1 cellular context compared by ENCODE assay signal in the genomic region with DNA sequence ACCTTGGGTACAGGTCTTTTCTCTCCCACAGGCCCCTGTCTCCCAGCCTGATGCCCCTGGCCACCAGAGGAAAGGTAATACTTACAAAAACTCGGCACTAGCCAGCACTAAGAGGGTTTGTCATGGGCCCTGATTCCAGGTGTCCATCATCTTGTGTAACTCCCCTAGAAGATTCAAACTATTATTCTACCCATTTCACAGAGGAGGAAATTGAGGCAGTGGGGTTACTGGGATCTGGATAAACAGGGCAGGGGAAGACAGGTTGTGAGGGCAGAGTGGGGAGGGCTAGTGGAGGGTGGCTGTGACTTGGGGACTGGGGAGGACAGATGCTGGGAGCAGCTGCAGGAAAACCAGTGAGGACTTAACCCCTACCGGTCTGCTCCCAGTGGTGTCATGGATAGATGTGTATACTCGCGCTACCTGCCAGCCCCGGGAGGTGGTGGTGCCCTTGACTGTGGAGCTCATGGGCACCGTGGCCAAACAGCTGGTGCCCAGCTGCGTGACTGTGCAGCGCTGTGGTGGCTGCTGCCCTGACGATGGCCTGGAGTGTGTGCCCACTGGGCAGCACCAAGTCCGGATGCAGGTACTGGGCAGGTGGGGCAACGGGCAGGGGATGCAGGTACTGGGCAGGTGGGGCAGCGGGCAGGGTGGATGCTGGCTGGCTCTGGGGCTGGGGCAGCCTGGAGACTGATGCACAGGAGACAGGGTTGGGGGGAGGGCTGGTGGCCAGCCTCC.
TF ChIP-seq lines count a peak whose summit lies in the region.

No MANE protein-coding gene starts in this region.

TF ChIP-seq in WTC11, 78 proteins besides CTCF, POLR2A, EP300 and RAD21 (continued from another document):
- TF ChIP-seq, protein P1, sequence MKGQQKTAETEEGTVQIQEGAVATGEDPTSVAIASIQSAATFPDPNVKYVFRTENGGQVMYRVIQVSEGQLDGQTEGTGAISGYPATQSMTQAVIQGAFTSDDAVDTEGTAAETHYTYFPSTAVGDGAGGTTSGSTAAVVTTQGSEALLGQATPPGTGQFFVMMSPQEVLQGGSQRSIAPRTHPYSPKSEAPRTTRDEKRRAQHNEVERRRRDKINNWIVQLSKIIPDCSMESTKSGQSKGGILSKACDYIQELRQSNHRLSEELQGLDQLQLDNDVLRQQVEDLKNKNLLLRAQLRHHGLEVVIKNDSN (CRISPR knock-in tag; IDR thresholded peaks at IDR 0.05) = no peak
- no peak for TF ChIP-seq ZNF396 (CRISPR knock-in tag; IDR thresholded peaks at IDR 0.05; ENCODE audit: borderline replicate concordance)
TF ChIP-seq in WTC11: peak in this region for 0.
